In genomic region chr9:37812773-37813379, GRCh38 we compare ENCODE assay signal across 1 cellular context.
TF ChIP-seq lines count a peak whose summit lies in the region.

No MANE protein-coding gene starts in this region.

TF ChIP-seq in HepG2, 621 proteins besides CTCF, POLR2A, EP300 and RAD21:
- TF ChIP-seq ZNF121 (CRISPR knock-in tag; IDR thresholded peaks at IDR 0.05) (peak; percentile 75), AFF4 (CRISPR knock-in tag; IDR thresholded peaks at IDR 0.05) (no peak)
